In the genomic region with DNA sequence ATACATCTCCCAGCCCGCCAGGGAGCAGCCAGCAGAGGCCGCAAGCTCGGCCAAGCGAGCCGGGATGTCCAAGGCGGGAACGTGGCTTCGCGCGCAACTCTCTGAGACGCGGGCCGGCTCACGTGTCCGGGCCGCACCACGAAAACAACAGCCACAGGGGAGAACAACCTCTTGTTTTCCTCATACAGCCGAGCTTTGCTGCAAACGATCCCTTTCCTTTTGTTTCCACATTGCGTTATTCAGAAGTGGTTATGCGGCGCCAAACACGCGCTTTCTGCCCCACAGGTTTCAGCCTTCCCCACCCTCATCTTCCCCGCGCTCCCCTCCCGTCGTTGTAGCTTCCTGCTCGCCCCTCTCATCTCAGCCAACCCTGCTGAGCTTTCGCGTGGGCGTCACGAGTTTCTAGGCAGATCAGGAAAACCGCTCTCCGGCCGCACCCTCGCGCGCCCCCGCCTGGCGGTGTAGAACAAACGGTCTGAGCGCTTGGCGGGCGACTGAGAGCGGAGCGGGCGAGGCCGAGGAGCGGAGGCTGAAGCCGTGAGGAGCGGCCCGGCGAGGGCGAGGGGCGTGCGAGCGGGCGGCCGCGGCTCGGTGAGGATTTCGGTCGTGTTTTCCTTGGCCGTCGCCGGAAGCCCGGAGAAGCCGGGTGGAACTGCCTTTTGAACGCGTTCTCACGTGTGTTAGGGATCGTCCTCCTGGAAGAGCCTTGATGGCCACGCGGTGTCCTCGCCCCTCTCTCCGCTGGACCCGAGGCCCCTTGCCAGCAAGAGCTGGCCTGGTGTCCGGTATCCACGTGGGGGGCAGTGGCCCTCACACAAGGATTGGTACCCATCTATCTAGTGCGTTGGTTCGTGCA, we compare ENCODE assay signal across 1 cellular context.
TF ChIP-seq lines count a peak whose summit lies in the region.

No MANE protein-coding gene starts in this region.

TF ChIP-seq in K562, 482 proteins besides CTCF, POLR2A, EP300 and RAD21 (continued from another document and continues in another):
- TF ChIP-seq MNT (conservative IDR thresholded peaks at IDR 0.05) (peak; percentile 91 to 92), ZC3H11A (IDR thresholded peaks at IDR 0.05; ENCODE audit: low read depth, low read length) (no peak), MEF2A (IDR thresholded peaks at IDR 0.05; ENCODE audit: control insufficient read depth, low read depth, low read length) (no peak), HDAC2 (IDR thresholded peaks at IDR 0.05) (peak; percentile 61), MAFF (IDR thresholded peaks at IDR 0.05; ENCODE audit: low read length) (peak; percentile 52; the same call in 1 of the 2 replicates), SAP30 (IDR thresholded peaks at IDR 0.05; ENCODE audit: borderline replicate concordance, insufficient read depth, low read depth, low read length, poor library complexity, severe bottlenecking) (no peak), NUFIP1 (IDR thresholded peaks at IDR 0.05; ENCODE audit: partially characterized antibody) (peak; percentile 96), NBN (IDR thresholded peaks at IDR 0.05; ENCODE audit: low read depth) (peak; percentile 91), NEUROD1 (IDR thresholded peaks at IDR 0.05; ENCODE audit: borderline replicate concordance, low read depth, low read length, partially characterized antibody) (peak; percentile 91), ZBTB40 (IDR thresholded peaks at IDR 0.05) (peak; percentile 55), ZBTB40 (CRISPR knock-in tag; IDR thresholded peaks at IDR 0.05) (no peak; the same call in 1 of the 2 replicates), EP400 (IDR thresholded peaks at IDR 0.05) (peak; percentile 95), ZNF12 (CRISPR knock-in tag; IDR thresholded peaks at IDR 0.05) (peak; percentile 5; the same call in 1 of the 2 replicates), SP1 (CRISPR knock-in tag; IDR thresholded peaks at IDR 0.05) (peak; percentile 89)
- TF ChIP-seq, protein P1, sequence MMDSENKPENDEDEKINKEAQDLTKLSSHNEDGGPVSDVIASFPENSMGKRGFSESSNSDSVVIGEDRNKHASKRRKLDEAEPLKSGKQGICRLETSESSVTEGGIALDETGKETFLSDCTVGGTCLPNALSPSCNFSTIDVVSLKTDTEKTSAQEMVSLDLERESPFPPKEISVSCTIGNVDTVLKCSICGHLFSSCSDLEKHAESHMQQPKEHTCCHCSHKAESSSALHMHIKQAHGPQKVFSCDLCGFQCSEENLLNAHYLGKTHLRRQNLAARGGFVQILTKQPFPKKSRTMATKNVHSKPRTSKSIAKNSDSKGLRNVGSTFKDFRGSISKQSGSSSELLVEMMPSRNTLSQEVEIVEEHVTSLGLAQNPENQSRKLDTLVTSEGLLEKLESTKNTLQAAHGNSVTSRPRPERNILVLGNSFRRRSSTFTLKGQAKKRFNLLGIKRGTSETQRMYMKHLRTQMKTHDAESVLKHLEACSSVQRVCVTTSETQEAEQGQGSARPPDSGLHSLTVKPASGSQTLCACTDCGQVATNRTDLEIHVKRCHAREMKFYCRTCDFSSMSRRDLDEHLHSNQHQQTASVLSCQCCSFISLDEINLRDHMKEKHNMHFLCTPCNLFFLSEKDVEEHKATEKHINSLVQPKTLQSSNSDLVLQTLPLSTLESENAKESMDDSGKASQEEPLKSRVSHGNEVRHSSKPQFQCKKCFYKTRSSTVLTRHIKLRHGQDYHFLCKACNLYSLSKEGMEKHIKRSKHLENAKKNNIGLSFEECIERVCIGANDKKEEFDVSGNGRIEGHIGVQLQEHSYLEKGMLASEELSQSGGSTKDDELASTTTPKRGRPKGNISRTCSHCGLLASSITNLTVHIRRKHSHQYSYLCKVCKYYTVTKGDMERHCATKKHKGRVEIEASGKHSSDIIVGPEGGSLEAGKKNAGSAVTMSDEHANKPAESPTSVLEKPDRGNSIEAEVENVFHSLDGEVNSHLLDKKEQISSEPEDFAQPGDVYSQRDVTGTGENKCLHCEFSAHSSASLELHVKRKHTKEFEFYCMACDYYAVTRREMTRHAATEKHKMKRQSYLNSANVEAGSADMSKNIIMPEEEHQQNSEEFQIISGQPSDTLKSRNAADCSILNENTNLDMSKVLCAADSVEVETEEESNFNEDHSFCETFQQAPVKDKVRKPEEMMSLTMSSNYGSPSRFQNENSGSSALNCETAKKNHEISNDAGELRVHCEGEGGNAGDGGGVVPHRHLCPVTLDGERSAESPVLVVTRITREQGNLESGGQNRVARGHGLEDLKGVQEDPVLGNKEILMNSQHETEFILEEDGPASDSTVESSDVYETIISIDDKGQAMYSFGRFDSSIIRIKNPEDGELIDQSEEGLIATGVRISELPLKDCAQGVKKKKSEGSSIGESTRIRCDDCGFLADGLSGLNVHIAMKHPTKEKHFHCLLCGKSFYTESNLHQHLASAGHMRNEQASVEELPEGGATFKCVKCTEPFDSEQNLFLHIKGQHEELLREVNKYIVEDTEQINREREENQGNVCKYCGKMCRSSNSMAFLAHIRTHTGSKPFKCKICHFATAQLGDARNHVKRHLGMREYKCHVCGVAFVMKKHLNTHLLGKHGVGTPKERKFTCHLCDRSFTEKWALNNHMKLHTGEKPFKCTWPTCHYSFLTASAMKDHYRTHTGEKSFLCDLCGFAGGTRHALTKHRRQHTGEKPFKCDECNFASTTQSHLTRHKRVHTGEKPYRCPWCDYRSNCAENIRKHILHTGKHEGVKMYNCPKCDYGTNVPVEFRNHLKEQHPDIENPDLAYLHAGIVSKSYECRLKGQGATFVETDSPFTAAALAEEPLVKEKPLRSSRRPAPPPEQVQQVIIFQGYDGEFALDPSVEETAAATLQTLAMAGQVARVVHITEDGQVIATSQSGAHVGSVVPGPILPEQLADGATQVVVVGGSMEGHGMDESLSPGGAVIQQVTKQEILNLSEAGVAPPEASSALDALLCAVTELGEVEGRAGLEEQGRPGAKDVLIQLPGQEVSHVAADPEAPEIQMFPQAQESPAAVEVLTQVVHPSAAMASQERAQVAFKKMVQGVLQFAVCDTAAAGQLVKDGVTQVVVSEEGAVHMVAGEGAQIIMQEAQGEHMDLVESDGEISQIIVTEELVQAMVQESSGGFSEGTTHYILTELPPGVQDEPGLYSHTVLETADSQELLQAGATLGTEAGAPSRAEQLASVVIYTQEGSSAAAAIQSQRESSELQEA (IDR thresholded peaks at IDR 0.05; ENCODE audit: low read depth) = no peak
- TF ChIP-seq, protein P2, sequence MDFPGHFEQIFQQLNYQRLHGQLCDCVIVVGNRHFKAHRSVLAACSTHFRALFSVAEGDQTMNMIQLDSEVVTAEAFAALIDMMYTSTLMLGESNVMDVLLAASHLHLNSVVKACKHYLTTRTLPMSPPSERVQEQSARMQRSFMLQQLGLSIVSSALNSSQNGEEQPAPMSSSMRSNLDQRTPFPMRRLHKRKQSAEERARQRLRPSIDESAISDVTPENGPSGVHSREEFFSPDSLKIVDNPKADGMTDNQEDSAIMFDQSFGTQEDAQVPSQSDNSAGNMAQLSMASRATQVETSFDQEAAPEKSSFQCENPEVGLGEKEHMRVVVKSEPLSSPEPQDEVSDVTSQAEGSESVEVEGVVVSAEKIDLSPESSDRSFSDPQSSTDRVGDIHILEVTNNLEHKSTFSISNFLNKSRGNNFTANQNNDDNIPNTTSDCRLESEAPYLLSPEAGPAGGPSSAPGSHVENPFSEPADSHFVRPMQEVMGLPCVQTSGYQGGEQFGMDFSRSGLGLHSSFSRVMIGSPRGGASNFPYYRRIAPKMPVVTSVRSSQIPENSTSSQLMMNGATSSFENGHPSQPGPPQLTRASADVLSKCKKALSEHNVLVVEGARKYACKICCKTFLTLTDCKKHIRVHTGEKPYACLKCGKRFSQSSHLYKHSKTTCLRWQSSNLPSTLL (IDR thresholded peaks at IDR 0.05) = no peak
- TF ChIP-seq, protein P3, sequence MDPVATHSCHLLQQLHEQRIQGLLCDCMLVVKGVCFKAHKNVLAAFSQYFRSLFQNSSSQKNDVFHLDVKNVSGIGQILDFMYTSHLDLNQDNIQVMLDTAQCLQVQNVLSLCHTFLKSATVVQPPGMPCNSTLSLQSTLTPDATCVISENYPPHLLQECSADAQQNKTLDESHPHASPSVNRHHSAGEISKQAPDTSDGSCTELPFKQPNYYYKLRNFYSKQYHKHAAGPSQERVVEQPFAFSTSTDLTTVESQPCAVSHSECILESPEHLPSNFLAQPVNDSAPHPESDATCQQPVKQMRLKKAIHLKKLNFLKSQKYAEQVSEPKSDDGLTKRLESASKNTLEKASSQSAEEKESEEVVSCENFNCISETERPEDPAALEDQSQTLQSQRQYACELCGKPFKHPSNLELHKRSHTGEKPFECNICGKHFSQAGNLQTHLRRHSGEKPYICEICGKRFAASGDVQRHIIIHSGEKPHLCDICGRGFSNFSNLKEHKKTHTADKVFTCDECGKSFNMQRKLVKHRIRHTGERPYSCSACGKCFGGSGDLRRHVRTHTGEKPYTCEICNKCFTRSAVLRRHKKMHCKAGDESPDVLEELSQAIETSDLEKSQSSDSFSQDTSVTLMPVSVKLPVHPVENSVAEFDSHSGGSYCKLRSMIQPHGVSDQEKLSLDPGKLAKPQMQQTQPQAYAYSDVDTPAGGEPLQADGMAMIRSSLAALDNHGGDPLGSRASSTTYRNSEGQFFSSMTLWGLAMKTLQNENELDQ (CRISPR knock-in tag; IDR thresholded peaks at IDR 0.05; ENCODE audit: borderline replicate concordance) = peak; percentile 95
